1 cellular context compared by ENCODE assay signal in the genomic region with DNA sequence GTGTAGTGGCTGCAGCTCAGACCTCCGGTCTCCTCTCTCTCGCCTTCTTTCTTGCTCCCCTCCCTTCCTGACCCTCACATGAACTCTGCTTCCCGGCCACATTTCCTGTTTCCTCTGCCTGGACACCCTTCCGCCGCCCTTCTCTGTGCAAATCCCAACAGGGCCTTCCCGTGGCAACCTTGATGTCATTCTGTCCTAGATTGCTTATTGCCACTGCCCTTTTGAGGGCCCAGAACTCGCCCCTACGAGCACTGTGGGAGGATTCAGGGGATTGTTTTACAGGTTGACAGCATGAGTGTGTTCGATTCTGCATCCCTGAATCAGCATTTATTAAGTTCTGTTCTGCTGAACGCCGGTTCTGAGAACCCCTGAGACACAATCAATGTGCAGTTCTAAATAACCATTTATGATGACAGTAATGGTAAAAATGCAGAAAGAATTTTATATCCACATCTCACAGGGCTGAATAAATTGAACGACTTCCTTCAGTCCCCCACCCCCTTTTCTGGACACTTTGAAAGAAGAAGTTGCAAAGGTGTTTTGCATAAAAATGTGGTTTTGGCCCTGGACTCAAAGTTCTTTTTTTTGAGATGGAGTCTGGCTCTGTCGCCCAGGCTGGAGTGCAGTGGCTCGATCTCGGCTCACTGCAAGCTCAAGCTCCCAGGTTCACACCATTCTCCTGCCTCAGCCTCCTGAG.
TF ChIP-seq lines count a peak whose summit lies in the region.

No MANE protein-coding gene starts in this region.

TF ChIP-seq in K562, 482 proteins besides CTCF, POLR2A, EP300 and RAD21 (continued from another document and continues in another):
- peak; percentile 75 for TF ChIP-seq ZBTB40 (IDR thresholded peaks at IDR 0.05)
- TF ChIP-seq ZBTB40 (CRISPR knock-in tag; IDR thresholded peaks at IDR 0.05), result no peak
- TF ChIP-seq, protein P1, sequence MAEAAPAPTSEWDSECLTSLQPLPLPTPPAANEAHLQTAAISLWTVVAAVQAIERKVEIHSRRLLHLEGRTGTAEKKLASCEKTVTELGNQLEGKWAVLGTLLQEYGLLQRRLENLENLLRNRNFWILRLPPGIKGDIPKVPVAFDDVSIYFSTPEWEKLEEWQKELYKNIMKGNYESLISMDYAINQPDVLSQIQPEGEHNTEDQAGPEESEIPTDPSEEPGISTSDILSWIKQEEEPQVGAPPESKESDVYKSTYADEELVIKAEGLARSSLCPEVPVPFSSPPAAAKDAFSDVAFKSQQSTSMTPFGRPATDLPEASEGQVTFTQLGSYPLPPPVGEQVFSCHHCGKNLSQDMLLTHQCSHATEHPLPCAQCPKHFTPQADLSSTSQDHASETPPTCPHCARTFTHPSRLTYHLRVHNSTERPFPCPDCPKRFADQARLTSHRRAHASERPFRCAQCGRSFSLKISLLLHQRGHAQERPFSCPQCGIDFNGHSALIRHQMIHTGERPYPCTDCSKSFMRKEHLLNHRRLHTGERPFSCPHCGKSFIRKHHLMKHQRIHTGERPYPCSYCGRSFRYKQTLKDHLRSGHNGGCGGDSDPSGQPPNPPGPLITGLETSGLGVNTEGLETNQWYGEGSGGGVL (CRISPR knock-in tag; IDR thresholded peaks at IDR 0.05), result no peak
- no peak for TF ChIP-seq WHSC1 (IDR thresholded peaks at IDR 0.05; ENCODE audit: low read length)
- TF ChIP-seq ZNF609 (CRISPR knock-in tag; IDR thresholded peaks at IDR 0.05; ENCODE audit: borderline replicate concordance), result no peak
- no peak for TF ChIP-seq PHF8 (IDR thresholded peaks at IDR 0.05; ENCODE audit: borderline replicate concordance, low read length)
- no peak for TF ChIP-seq NONO (IDR thresholded peaks at IDR 0.05; ENCODE audit: low read depth in 2 of 2, low read length in 1 of 2)
- TF ChIP-seq CBX3 (IDR thresholded peaks at IDR 0.05; ENCODE audit: borderline replicate concordance in 1 of 2, low read length in 2 of 2), result no peak
- TF ChIP-seq SAFB (IDR thresholded peaks at IDR 0.05; ENCODE audit: borderline replicate concordance, low read depth, low read length), result no peak
- TF ChIP-seq FOXA3 (CRISPR knock-in tag; conservative IDR thresholded peaks at IDR 0.05 in 1 of 2, IDR thresholded peaks at IDR 0.05 in 1 of 2), result no peak
- TF ChIP-seq IRF9 (tag; IDR thresholded peaks at IDR 0.05), result no peak
- TF ChIP-seq, protein P2, sequence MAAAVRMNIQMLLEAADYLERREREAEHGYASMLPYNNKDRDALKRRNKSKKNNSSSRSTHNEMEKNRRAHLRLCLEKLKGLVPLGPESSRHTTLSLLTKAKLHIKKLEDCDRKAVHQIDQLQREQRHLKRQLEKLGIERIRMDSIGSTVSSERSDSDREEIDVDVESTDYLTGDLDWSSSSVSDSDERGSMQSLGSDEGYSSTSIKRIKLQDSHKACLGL (CRISPR knock-in tag; IDR thresholded peaks at IDR 0.05; ENCODE audit: borderline replicate concordance, poor library complexity, severe bottlenecking), result no peak
- TF ChIP-seq ZC3H11A (IDR thresholded peaks at IDR 0.05; ENCODE audit: low read depth, low read length), result no peak
- TF ChIP-seq TFE3 (CRISPR knock-in tag; IDR thresholded peaks at IDR 0.05), result no peak
- TF ChIP-seq ZBTB7A (IDR thresholded peaks at IDR 0.05; ENCODE audit: borderline replicate concordance, control insufficient read depth, low read depth, low read length), result peak; percentile 15; the same call in 1 of the 2 replicates
- no peak for TF ChIP-seq GATAD2A (IDR thresholded peaks at IDR 0.05)
- TF ChIP-seq ZNF436 (CRISPR knock-in tag; IDR thresholded peaks at IDR 0.05), result no peak
- TF ChIP-seq BRF2 (IDR thresholded peaks at IDR 0.05; ENCODE audit: borderline replicate concordance, insufficient read depth, insufficient read length), result no peak
- no peak for TF ChIP-seq PATZ1 (CRISPR knock-in tag; IDR thresholded peaks at IDR 0.05; ENCODE audit: borderline replicate concordance)
